15 cellular contexts compared by ENCODE assay signal in genomic region chr10:114472874-114473248, GRCh38.
DNase-seq lines count a peak whose midpoint lies in the region; ATAC-seq, FAIRE-seq and TF ChIP-seq lines count a peak whose summit lies in the region.
"Had no signal": no experiment of that assay in that cellular context is flagged by ENCODE, and none has a peak within 500 bp of the region (broad histone marks: within the 10 kb centered on the region; RNA-seq: fewer than 3 reads in every experiment).

No MANE protein-coding gene starts in this region.

- no peaks in the 10 kb centered on the region for H3F3A ChIP-seq in PC-3 (ENCODE audit: low read length, unreplicated experiment)

- BruUV-seq in HepG2 (replicated peaks; lab: Mats Ljungman, UMichigan) (no TSS peak), PC-3 (replicated peaks; lab: Mats Ljungman, UMichigan) (no TSS peak)

- POLR2A ChIA-PET in HepG2 (lab: Yijun Ruan, JAX) (no interaction called here), PC-3 (lab: Charles Lee; ENCODE audit: unreplicated experiment) (no interaction called here)

- no peak for TF ChIP-seq POLR2A in HepG2 (IDR thresholded peaks at IDR 0.05; ENCODE audit: insufficient read depth in 1 of 2, low read depth in 2 of 2, low read length in 2 of 2)
- TF ChIP-seq POLR2A in right lobe of liver (IDR thresholded peaks at IDR 0.05), result no peak

- TF ChIP-seq RAD21 in liver (IDR thresholded peaks at IDR 0.05), result no peak
- TF ChIP-seq RAD21 in HepG2 (CRISPR knock-in tag; IDR thresholded peaks at IDR 0.05), result no peak

- H2AFZ ChIP-seq in HepG2 (ENCODE audit: low read length) (no peak overlapping the region), PC-3 (ENCODE audit: low read length) (no peak overlapping the region)

- H3K79me2 ChIP-seq in HepG2 (ENCODE audit: insufficient read depth, low read length), result no peaks in the 10 kb centered on the region
- no peaks in the 10 kb centered on the region for H3K79me2 ChIP-seq in PC-3 (ENCODE audit: low read length)

- FAIRE-seq in HepG2 (lab: Jason Lieb, UNC), result no peak
- FAIRE-seq: colon, G401.6 had no signal

- intact Hi-C loops in HepG2 (cut with micrococcal nuclease; ENCODE audit: unreplicated experiment), result loop anchor here (1.0 to 5.0 kb wide), 2 partner anchors 16 to 34 kb away; no protein-coding TSS in a partner anchor
- intact Hi-C loops in PC-3 (cut with micrococcal nuclease), result no loop called here
- intact Hi-C loops in right lobe of liver (cut with DNase I), result loop anchor here in 1 of 2 donors (10.0 kb wide), 2 partner anchors 72 to 222 kb away; no protein-coding TSS in a partner anchor

- H3K27me3 ChIP-seq in liver (ENCODE audit: control insufficient read depth in 4 of 4, insufficient read depth in 4 of 4, low read length in 3 of 4) (no peaks in the 10 kb centered on the region), HepG2 (ENCODE audit: control insufficient read depth in 1 of 2, insufficient read depth in 2 of 2, low read length in 2 of 2) (no peaks in the 10 kb centered on the region), PC-3 (ENCODE audit: low read length) (no peaks in the 10 kb centered on the region), right lobe of liver (no peaks in the 10 kb centered on the region)
- H3K27me3 ChIP-seq: tibial artery had no signal

- WGBS in liver, result 65% methylated on average over 4 of the region's 4 CpGs
- 81% methylated on average over 4 of the region's 4 CpGs for WGBS in HepG2 (ENCODE audit: low lambda C conversion rate)
- WGBS in right lobe of liver (ENCODE audit: insufficient coverage, low coverage, low lambda C conversion rate, missing lambda C conversion rate), result 50% methylated on average over 4 of the region's 4 CpGs

- H3K36me3 ChIP-seq in liver (ENCODE audit: control insufficient read depth in 4 of 4, insufficient read depth in 3 of 4, low read depth in 1 of 4, low read length in 3 of 4) (peaks cover 0 to 8% (median 3%) of the 10 kb centered on the region in 4 donors), HepG2 (replicated peaks in 1 of 2; ENCODE audit: control insufficient read depth in 1 of 2, insufficient read depth in 2 of 2, low read length in 2 of 2) (peaks cover 10 to 23% of the 10 kb centered on the region in 2 experiments), PC-3 (ENCODE audit: low read depth, low read length) (no peaks in the 10 kb centered on the region), right lobe of liver (peaks cover 0 to 3% (median 1%) of the 10 kb centered on the region in 4 donors)

- TF ChIP-seq EP300 in HepG2 (IDR thresholded peaks at IDR 0.05; ENCODE audit: low read depth in 2 of 2, low read length in 2 of 2) (no peak), HepG2 (CRISPR knock-in tag; IDR thresholded peaks at IDR 0.05; ENCODE audit: borderline replicate concordance) (no peak)

- CTCF ChIA-PET in HepG2 (lab: Yijun Ruan, JAX; ENCODE audit: low intra/inter-chr PET ratio, low total read pairs) (interaction anchor here (5.2 kb wide), 1 partner anchor 75 kb away, joined by 57 read pairs; no protein-coding TSS in a partner anchor), PC-3 (lab: Charles Lee) (no interaction called here)

- TF ChIP-seq CTCF in liver (IDR thresholded peaks at IDR 0.05; ENCODE audit: low read depth, low read length, missing input control) (no peak), HepG2 (CRISPR knock-in tag; IDR thresholded peaks at IDR 0.05) (no peak), PC-3 (conservative IDR thresholded peaks at IDR 0.05; ENCODE audit: low read depth, low read length) (no peak), right lobe of liver (IDR thresholded peaks at IDR 0.05) (no peak)

- H3K4me1 ChIP-seq in liver (ENCODE audit: control insufficient read depth in 4 of 4, insufficient read depth in 4 of 4, low read length in 3 of 4) (peaks cover 0 to 29% (median 24%) of the 10 kb centered on the region in 4 donors), HepG2 (ENCODE audit: insufficient read depth, low read length) (peaks cover 62% of the 10 kb centered on the region), PC-3 (ENCODE audit: insufficient read depth, low read length) (peaks cover 14% of the 10 kb centered on the region), right lobe of liver (peaks cover 0 to 37% (median 12%) of the 10 kb centered on the region in 4 donors)
- H3K4me1 ChIP-seq: tibial artery had no signal

- no peak for ATAC-seq in HepG2
- ATAC-seq in PC-3, result no peak
- ATAC-seq in right lobe of liver, result no peak
- ATAC-seq in HG03521 (IDR thresholded peaks at IDR 0.05; ENCODE audit: unreplicated experiment), result no peak
- ATAC-seq: natural killer cell had no signal

- H3K4me3 ChIP-seq in liver (ENCODE audit: low read depth in 1 of 3, low read length in 3 of 3) (no peak overlapping the region), HepG2 (replicated peaks in 1 of 3; ENCODE audit: insufficient read depth in 1 of 3, low read depth in 2 of 3, low read length in 3 of 3) (no peak overlapping the region), PC-3 (ENCODE audit: low read length) (no peak overlapping the region), right lobe of liver (no peak overlapping the region)
- H3K4me3 ChIP-seq: SK-N-MC, tibial artery had no signal

- H3K9me3 ChIP-seq in liver (ENCODE audit: control insufficient read depth in 4 of 4, low read length in 3 of 4) (no peaks in the 10 kb centered on the region), HepG2 (ENCODE audit: low read length) (no peaks in the 10 kb centered on the region), PC-3 (ENCODE audit: low read length) (no peaks in the 10 kb centered on the region), right lobe of liver (no peaks in the 10 kb centered on the region)
- H3K9me3 ChIP-seq: tibial artery had no signal

- H4K20me1 ChIP-seq in HepG2 (ENCODE audit: insufficient read depth, low read length) (no peaks in the 10 kb centered on the region), PC-3 (ENCODE audit: low read length) (no peaks in the 10 kb centered on the region)

- no peak for DNase-seq in HepG2 (ENCODE audit: low spot score)
- no peak for DNase-seq in PC-3
- DNase-seq in right lobe of liver, result no peak
- DNase-seq in nucleus accumbens (lab: John Stamatoyannopoulos, UW), result no peak
- no peak for DNase-seq in amygdala (lab: John Stamatoyannopoulos, UW)
- DNase-seq: activated CD8-positive, alpha-beta memory T cell treated with anti-CD3 and anti-CD28 coated beads, Interleukin-2, amount 50 U/mL, for 4 hours; glutamatergic neuron; natural killer cell; stimulated activated CD4-positive, alpha-beta T cell treated with anti-CD3 and anti-CD28 coated beads, Interleukin-1b, Interleukin-23, amount 100 ng/mL, for 48 hours; tibial artery had no signal

- H3K9me2 ChIP-seq in PC-3 (replicated peaks; ENCODE audit: low read length), result no peaks in the 10 kb centered on the region

- peak overlapping the region in 1 of 2 donors; percentile 28 for H3K9ac ChIP-seq in liver (ENCODE audit: low read depth in 1 of 2, low read length in 2 of 2)
- H3K9ac ChIP-seq in HepG2 (ENCODE audit: insufficient read depth, low read depth, low read length), result no peak overlapping the region
- H3K9ac ChIP-seq in PC-3 (ENCODE audit: low read length), result no peak overlapping the region

- H3K4me2 ChIP-seq in HepG2 (ENCODE audit: low read depth, low read length) (no peak overlapping the region), PC-3 (ENCODE audit: low read length) (0 out of 2 replicates have a peak overlapping the region, but pooled peaks have one; percentile 26)

- in situ Hi-C loops in HepG2 (cut with HindIII; ENCODE audit: extremely low pct_ligation_motif_present, low pct_unique_long_range_greater_than_20kb), result loop anchor here (5.0 kb wide), 2 partner anchors 74 to 224 kb away; no protein-coding TSS in a partner anchor

- H3K27ac ChIP-seq in liver (ENCODE audit: low read depth in 1 of 2, low read length in 2 of 2) (peak overlapping the region; percentile 44 to 59), HepG2 (ENCODE audit: extremely low read length, insufficient read depth, low read length) (no peak overlapping the region), PC-3 (ENCODE audit: low read length) (no peak overlapping the region), right lobe of liver (peak overlapping the region; percentile 6 to 61 (median 24))
- H3K27ac ChIP-seq: SK-N-MC, tibial artery had no signal

TF ChIP-seq in liver, 16 proteins besides CTCF, POLR2A, EP300 and RAD21 (continues in another document):
- no peak for TF ChIP-seq JUND (IDR thresholded peaks at IDR 0.05)

TF ChIP-seq in HepG2, 621 proteins besides CTCF, POLR2A, EP300 and RAD21 (continues in another document):
- TF ChIP-seq ZNF431 (CRISPR knock-in tag; IDR thresholded peaks at IDR 0.05; ENCODE audit: borderline replicate concordance, low read depth) (no peak), TERF1 (CRISPR knock-in tag; IDR thresholded peaks at IDR 0.05) (no peak), GLI4 (CRISPR knock-in tag; IDR thresholded peaks at IDR 0.05; ENCODE audit: borderline replicate concordance) (no peak), ZNF7 (CRISPR knock-in tag; IDR thresholded peaks at IDR 0.05) (no peak), MIER3 (CRISPR knock-in tag; IDR thresholded peaks at IDR 0.05; ENCODE audit: borderline replicate concordance) (no peak), ZBTB34 (CRISPR knock-in tag; IDR thresholded peaks at IDR 0.05) (no peak)

Comparison
In these comparisons a context has a peak if more than half of its experiments do, and no peak if none do; other contexts are left out.
1. H3K27ac ChIP-seq: peak in liver (2 of 2) and right lobe of liver (3 of 3); none in HepG2 (single experiment) and PC-3 (single experiment).